Comparison of ENCODE assay signal across 1 cellular context in genomic region chr17:79824893-79825579, GRCh38.
TF ChIP-seq lines count a peak whose summit lies in the region.

No MANE protein-coding gene starts in this region.

TF ChIP-seq in HepG2, 621 proteins besides CTCF, POLR2A, EP300 and RAD21 (continued from another document and continues in another):
- no peak for TF ChIP-seq FLYWCH1 (CRISPR knock-in tag; IDR thresholded peaks at IDR 0.05)
- TF ChIP-seq SPEN (CRISPR knock-in tag; IDR thresholded peaks at IDR 0.05; ENCODE audit: low read depth): 0 out of 2 replicates have a peak, but pooled peaks have one; percentile 48
- TF ChIP-seq SRSF9 (IDR thresholded peaks at IDR 0.05; ENCODE audit: borderline replicate concordance, insufficient read depth, low read depth, low read length, poor library complexity, severe bottlenecking): no peak
- TF ChIP-seq RFX1 (IDR thresholded peaks at IDR 0.05): no peak
- no peak for TF ChIP-seq ZNF557 (CRISPR knock-in tag; IDR thresholded peaks at IDR 0.05)
- TF ChIP-seq, protein P1, sequence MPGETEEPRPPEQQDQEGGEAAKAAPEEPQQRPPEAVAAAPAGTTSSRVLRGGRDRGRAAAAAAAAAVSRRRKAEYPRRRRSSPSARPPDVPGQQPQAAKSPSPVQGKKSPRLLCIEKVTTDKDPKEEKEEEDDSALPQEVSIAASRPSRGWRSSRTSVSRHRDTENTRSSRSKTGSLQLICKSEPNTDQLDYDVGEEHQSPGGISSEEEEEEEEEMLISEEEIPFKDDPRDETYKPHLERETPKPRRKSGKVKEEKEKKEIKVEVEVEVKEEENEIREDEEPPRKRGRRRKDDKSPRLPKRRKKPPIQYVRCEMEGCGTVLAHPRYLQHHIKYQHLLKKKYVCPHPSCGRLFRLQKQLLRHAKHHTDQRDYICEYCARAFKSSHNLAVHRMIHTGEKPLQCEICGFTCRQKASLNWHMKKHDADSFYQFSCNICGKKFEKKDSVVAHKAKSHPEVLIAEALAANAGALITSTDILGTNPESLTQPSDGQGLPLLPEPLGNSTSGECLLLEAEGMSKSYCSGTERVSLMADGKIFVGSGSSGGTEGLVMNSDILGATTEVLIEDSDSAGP (CRISPR knock-in tag; IDR thresholded peaks at IDR 0.05; ENCODE audit: borderline replicate concordance): no peak
- TF ChIP-seq XBP1 (CRISPR knock-in tag; IDR thresholded peaks at IDR 0.05): no peak
- TF ChIP-seq, protein P2, sequence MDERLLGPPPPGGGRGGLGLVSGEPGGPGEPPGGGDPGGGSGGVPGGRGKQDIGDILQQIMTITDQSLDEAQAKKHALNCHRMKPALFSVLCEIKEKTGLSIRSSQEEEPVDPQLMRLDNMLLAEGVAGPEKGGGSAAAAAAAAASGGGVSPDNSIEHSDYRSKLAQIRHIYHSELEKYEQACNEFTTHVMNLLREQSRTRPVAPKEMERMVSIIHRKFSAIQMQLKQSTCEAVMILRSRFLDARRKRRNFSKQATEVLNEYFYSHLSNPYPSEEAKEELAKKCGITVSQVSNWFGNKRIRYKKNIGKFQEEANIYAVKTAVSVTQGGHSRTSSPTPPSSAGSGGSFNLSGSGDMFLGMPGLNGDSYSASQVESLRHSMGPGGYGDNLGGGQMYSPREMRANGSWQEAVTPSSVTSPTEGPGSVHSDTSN (CRISPR knock-in tag; IDR thresholded peaks at IDR 0.05): 0 out of 2 replicates have a peak, but pooled peaks have one; percentile 33
- no peak for TF ChIP-seq GPBP1L1 (CRISPR knock-in tag; IDR thresholded peaks at IDR 0.05)
- no peak for TF ChIP-seq ZNF124 (CRISPR knock-in tag; IDR thresholded peaks at IDR 0.05)
- TF ChIP-seq, protein P3, sequence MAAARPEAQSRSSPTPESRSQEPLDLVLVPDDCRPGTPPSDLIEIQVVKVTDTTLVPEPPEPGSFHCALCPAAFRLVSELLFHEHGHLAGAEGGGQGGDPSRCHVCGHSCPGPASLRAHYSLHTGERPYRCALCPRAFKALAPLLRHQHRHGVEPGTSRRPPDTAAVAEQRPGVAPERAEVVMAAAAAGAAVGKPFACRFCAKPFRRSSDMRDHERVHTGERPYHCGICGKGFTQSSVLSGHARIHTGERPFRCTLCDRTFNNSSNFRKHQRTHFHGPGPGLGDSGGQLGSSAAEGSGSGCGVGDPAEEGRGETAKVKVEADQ (CRISPR knock-in tag; IDR thresholded peaks at IDR 0.05; ENCODE audit: borderline replicate concordance): no peak
- TF ChIP-seq ZNF136 (CRISPR knock-in tag; IDR thresholded peaks at IDR 0.05; ENCODE audit: low read depth): no peak
- TF ChIP-seq, protein P4, sequence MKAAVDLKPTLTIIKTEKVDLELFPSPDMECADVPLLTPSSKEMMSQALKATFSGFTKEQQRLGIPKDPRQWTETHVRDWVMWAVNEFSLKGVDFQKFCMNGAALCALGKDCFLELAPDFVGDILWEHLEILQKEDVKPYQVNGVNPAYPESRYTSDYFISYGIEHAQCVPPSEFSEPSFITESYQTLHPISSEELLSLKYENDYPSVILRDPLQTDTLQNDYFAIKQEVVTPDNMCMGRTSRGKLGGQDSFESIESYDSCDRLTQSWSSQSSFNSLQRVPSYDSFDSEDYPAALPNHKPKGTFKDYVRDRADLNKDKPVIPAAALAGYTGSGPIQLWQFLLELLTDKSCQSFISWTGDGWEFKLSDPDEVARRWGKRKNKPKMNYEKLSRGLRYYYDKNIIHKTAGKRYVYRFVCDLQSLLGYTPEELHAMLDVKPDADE (CRISPR knock-in tag; IDR thresholded peaks at IDR 0.05): no peak
- TF ChIP-seq, protein P5, sequence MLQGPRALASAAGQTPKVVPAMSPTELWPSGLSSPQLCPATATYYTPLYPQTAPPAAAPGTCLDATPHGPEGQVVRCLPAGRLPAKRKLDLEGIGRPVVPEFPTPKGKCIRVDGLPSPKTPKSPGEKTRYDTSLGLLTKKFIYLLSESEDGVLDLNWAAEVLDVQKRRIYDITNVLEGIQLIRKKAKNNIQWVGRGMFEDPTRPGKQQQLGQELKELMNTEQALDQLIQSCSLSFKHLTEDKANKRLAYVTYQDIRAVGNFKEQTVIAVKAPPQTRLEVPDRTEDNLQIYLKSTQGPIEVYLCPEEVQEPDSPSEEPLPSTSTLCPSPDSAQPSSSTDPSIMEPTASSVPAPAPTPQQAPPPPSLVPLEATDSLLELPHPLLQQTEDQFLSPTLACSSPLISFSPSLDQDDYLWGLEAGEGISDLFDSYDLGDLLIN (CRISPR knock-in tag; IDR thresholded peaks at IDR 0.05; ENCODE audit: borderline replicate concordance): no peak
- no peak for TF ChIP-seq KLF12 (CRISPR knock-in tag; IDR thresholded peaks at IDR 0.05; ENCODE audit: borderline replicate concordance)
- TF ChIP-seq ZNF670 (CRISPR knock-in tag; IDR thresholded peaks at IDR 0.05; ENCODE audit: borderline replicate concordance): no peak
- TF ChIP-seq MAFF (IDR thresholded peaks at IDR 0.05; ENCODE audit: low read depth, low read length): no peak
- TF ChIP-seq, protein P6, sequence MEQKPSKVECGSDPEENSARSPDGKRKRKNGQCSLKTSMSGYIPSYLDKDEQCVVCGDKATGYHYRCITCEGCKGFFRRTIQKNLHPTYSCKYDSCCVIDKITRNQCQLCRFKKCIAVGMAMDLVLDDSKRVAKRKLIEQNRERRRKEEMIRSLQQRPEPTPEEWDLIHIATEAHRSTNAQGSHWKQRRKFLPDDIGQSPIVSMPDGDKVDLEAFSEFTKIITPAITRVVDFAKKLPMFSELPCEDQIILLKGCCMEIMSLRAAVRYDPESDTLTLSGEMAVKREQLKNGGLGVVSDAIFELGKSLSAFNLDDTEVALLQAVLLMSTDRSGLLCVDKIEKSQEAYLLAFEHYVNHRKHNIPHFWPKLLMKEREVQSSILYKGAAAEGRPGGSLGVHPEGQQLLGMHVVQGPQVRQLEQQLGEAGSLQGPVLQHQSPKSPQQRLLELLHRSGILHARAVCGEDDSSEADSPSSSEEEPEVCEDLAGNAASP (CRISPR knock-in tag; IDR thresholded peaks at IDR 0.05; ENCODE audit: borderline replicate concordance): no peak
- TF ChIP-seq KAT7 (CRISPR knock-in tag; IDR thresholded peaks at IDR 0.05; ENCODE audit: borderline replicate concordance): no peak
- TF ChIP-seq ZBTB21 (CRISPR knock-in tag; IDR thresholded peaks at IDR 0.05): peak; percentile 82; the same call in 1 of the 2 replicates
- TF ChIP-seq CREB1 (IDR thresholded peaks at IDR 0.05): peak; percentile 85
- TF ChIP-seq CREB1 (CRISPR knock-in tag; IDR thresholded peaks at IDR 0.05): no peak; the same call in 1 of the 2 replicates
- TF ChIP-seq, protein P7, sequence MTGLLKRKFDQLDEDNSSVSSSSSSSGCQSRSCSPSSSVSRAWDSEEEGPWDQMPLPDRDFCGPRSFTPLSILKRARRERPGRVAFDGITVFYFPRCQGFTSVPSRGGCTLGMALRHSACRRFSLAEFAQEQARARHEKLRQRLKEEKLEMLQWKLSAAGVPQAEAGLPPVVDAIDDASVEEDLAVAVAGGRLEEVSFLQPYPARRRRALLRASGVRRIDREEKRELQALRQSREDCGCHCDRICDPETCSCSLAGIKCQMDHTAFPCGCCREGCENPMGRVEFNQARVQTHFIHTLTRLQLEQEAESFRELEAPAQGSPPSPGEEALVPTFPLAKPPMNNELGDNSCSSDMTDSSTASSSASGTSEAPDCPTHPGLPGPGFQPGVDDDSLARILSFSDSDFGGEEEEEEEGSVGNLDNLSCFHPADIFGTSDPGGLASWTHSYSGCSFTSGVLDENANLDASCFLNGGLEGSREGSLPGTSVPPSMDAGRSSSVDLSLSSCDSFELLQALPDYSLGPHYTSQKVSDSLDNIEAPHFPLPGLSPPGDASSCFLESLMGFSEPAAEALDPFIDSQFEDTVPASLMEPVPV (CRISPR knock-in tag; IDR thresholded peaks at IDR 0.05): no peak
- TF ChIP-seq HOXD1 (CRISPR knock-in tag; IDR thresholded peaks at IDR 0.05): no peak
- no peak for TF ChIP-seq HIVEP1 (CRISPR knock-in tag; IDR thresholded peaks at IDR 0.05)
- no peak for TF ChIP-seq ATRX (CRISPR knock-in tag; IDR thresholded peaks at IDR 0.05; ENCODE audit: borderline replicate concordance)
- no peak for TF ChIP-seq RELA (CRISPR knock-in tag; IDR thresholded peaks at IDR 0.05)
- TF ChIP-seq MNT (IDR thresholded peaks at IDR 0.05): no peak
- no peak for TF ChIP-seq ZBTB1 (CRISPR knock-in tag; IDR thresholded peaks at IDR 0.05; ENCODE audit: borderline replicate concordance)
- TF ChIP-seq ZNF501 (CRISPR knock-in tag; IDR thresholded peaks at IDR 0.05): no peak
- TF ChIP-seq TMF1 (CRISPR knock-in tag; IDR thresholded peaks at IDR 0.05; ENCODE audit: low read depth): no peak
- TF ChIP-seq ZNF724P (CRISPR knock-in tag; IDR thresholded peaks at IDR 0.05; ENCODE audit: borderline replicate concordance): no peak
- peak; percentile 13; the same call in 1 of the 2 replicates for TF ChIP-seq RXRA (CRISPR knock-in tag; IDR thresholded peaks at IDR 0.05)
- TF ChIP-seq ZZZ3 (CRISPR knock-in tag; IDR thresholded peaks at IDR 0.05; ENCODE audit: borderline replicate concordance): no peak
- no peak for TF ChIP-seq ZNF138 (CRISPR knock-in tag; IDR thresholded peaks at IDR 0.05; ENCODE audit: low read depth)
- 0 out of 2 replicates have a peak, but pooled peaks have one; percentile 10 for TF ChIP-seq ZMYM3 (CRISPR knock-in tag; IDR thresholded peaks at IDR 0.05)
- TF ChIP-seq ZNF296 (CRISPR knock-in tag; conservative IDR thresholded peaks at IDR 0.05): no peak
- TF ChIP-seq HNF4G (IDR thresholded peaks at IDR 0.05; ENCODE audit: borderline replicate concordance, low read depth, low read length): no peak
- no peak for TF ChIP-seq HNF4G (CRISPR knock-in tag; IDR thresholded peaks at IDR 0.05; ENCODE audit: borderline replicate concordance, low read depth)
- TF ChIP-seq ZNF570 (CRISPR knock-in tag; IDR thresholded peaks at IDR 0.05; ENCODE audit: borderline replicate concordance): no peak
- no peak for TF ChIP-seq TEAD2 (CRISPR knock-in tag; IDR thresholded peaks at IDR 0.05)
- TF ChIP-seq PCBP2 (optimal IDR thresholded peaks at IDR 0.05; ENCODE audit: low read depth, low read length, poor library complexity, severe bottlenecking): no peak
- TF ChIP-seq MTA3 (CRISPR knock-in tag; IDR thresholded peaks at IDR 0.05): no peak
- TF ChIP-seq GLMP (CRISPR knock-in tag; IDR thresholded peaks at IDR 0.05; ENCODE audit: borderline replicate concordance): no peak
- no peak for TF ChIP-seq CREB3 (CRISPR knock-in tag; IDR thresholded peaks at IDR 0.05)
- TF ChIP-seq KLF13 (CRISPR knock-in tag; IDR thresholded peaks at IDR 0.05): no peak
- no peak for TF ChIP-seq REL (CRISPR knock-in tag; conservative IDR thresholded peaks at IDR 0.05)
- no peak for TF ChIP-seq CBFB (CRISPR knock-in tag; IDR thresholded peaks at IDR 0.05)
- TF ChIP-seq ZNF207 (IDR thresholded peaks at IDR 0.05; ENCODE audit: borderline replicate concordance): no peak
- TF ChIP-seq ZNF775 (CRISPR knock-in tag; IDR thresholded peaks at IDR 0.05; ENCODE audit: borderline replicate concordance): no peak
- no peak for TF ChIP-seq ZNF589 (CRISPR knock-in tag; conservative IDR thresholded peaks at IDR 0.05)
- TF ChIP-seq TEAD3 (CRISPR knock-in tag; optimal IDR thresholded peaks at IDR 0.05; ENCODE audit: borderline replicate concordance): peak; percentile 16
- TF ChIP-seq RARG (CRISPR knock-in tag; IDR thresholded peaks at IDR 0.05; ENCODE audit: low read depth): no peak
- peak; percentile 55 for TF ChIP-seq HDAC1 (CRISPR knock-in tag; IDR thresholded peaks at IDR 0.05)
- TF ChIP-seq ZNF569 (CRISPR knock-in tag; IDR thresholded peaks at IDR 0.05; ENCODE audit: borderline replicate concordance): no peak
